15 cellular contexts compared by ENCODE assay signal in genomic region chr21:34909492-34910292, GRCh38.
DNase-seq lines count a peak whose midpoint lies in the region; ATAC-seq and TF ChIP-seq lines count a peak whose summit lies in the region.
"Had no signal": no experiment of that assay in that cellular context is flagged by ENCODE, and none has a peak within 500 bp of the region (broad histone marks: within the 10 kb centered on the region; RNA-seq: fewer than 3 reads in every experiment).

No MANE protein-coding gene starts in this region.

- peaks cover 56% of the 10 kb centered on the region for H3K4me1 Mint-ChIP-seq in activated T-helper 17 cell treated with anti-CD3 and anti-CD28 coated beads, Interleukin-2, amount 50 U/mL, for 72 hours
- H3K4me1 Mint-ChIP-seq in naive thymus-derived CD8-positive, alpha-beta T cell = peaks cover 45 to 89% (median 86%) of the 10 kb centered on the region in 4 donors

- TF ChIP-seq EP300 in stomach (IDR thresholded peaks at IDR 0.05) = no peak

- H3K27ac ChIP-seq in stomach = no peak overlapping the region
- H3K27ac ChIP-seq: neural progenitor cell had no signal

- peak; percentile 11 for ATAC-seq in activated T-helper 17 cell treated with anti-CD3 and anti-CD28 coated beads, Interleukin-2, amount 50 U/mL, for 72 hours (replicated peaks)
- ATAC-seq in naive thymus-derived CD8-positive, alpha-beta T cell = no peak
- ATAC-seq in HG03520 (IDR thresholded peaks at IDR 0.05; ENCODE audit: unreplicated experiment) = no peak

- H3K4me3 Mint-ChIP-seq in activated T-helper 17 cell treated with anti-CD3 and anti-CD28 coated beads, Interleukin-2, amount 50 U/mL, for 72 hours = peak overlapping the region; percentile 62
- peak overlapping the region in 2 of 10 donors; percentile 25 to 34 for H3K4me3 Mint-ChIP-seq in naive thymus-derived CD8-positive, alpha-beta T cell
- H3K4me3 Mint-ChIP-seq: H9, neural progenitor cell had no signal

- no peak overlapping the region for H3K4me3 ChIP-seq in stomach
- H3K4me3 ChIP-seq: neural progenitor cell had no signal

- H3K9me3 ChIP-seq in stomach = no peaks in the 10 kb centered on the region

- WGBS in stomach, 5 donors = 63 to 87% (median 71%) methylated on average over 3 of the region's 3 CpGs

- no peaks in the 10 kb centered on the region for H3K27me3 ChIP-seq in stomach
- H3K27me3 ChIP-seq: neural progenitor cell had no signal

- in situ Hi-C loops in KBM-7 (cut with MboI; ENCODE audit: low pct_unique_long_range_greater_than_20kb, low sequenced_read_pairs) = no loop called here

- no peaks in the 10 kb centered on the region for H3K9me3 Mint-ChIP-seq in activated T-helper 17 cell treated with anti-CD3 and anti-CD28 coated beads, Interleukin-2, amount 50 U/mL, for 72 hours
- H3K9me3 Mint-ChIP-seq in naive thymus-derived CD8-positive, alpha-beta T cell = no peaks in the 10 kb centered on the region
- H3K9me3 Mint-ChIP-seq: H9, neural progenitor cell had no signal

- POLR2A ChIA-PET in naive thymus-derived CD8-positive, alpha-beta T cell (lab: Charles Lee) = no interaction called here

- intact Hi-C loops in stomach (cut with DNase I; ENCODE audit: low total_unique reads) = no loop called here

- no peaks in the 10 kb centered on the region for H3K36me3 ChIP-seq in stomach
- H3K36me3 ChIP-seq: neural progenitor cell had no signal

- H3K27me3 Mint-ChIP-seq in activated T-helper 17 cell treated with anti-CD3 and anti-CD28 coated beads, Interleukin-2, amount 50 U/mL, for 72 hours = no peaks in the 10 kb centered on the region
- H3K27me3 Mint-ChIP-seq in naive thymus-derived CD8-positive, alpha-beta T cell = no peaks in the 10 kb centered on the region

- H3K4me1 ChIP-seq in stomach = peaks cover 0 to 30% (median 0%) of the 10 kb centered on the region in 4 donors
- H3K4me1 ChIP-seq: neural progenitor cell had no signal

- DNase-seq in NCI-H1092 treated with DMSO at 0.1 percent for 48 hours (lab: John Stamatoyannopoulos, UW) = peak; percentile 33
- DNase-seq in NCI-H1092 (lab: John Stamatoyannopoulos, UW) = no peak
- DNase-seq in KBM-7 = peak; percentile 71
- no peak for DNase-seq in naive thymus-derived CD8-positive, alpha-beta T cell
- no peak for DNase-seq in stomach
- DNase-seq in stimulated activated CD8-positive, alpha-beta memory T cell treated with anti-CD3 and anti-CD28 coated beads, Interleukin-4, amount 100 ng/mL, for 48 hours = no peak
- DNase-seq: 8988T; activated CD4-positive, CD25-positive, alpha-beta regulatory T cell; effector memory CD4-positive, alpha-beta T cell; H9; NCI-H1436 treated with DMSO at 0.1 percent for 48 hours; SHP77 had no signal

- TF ChIP-seq CTCF in stomach (IDR thresholded peaks at IDR 0.05) = no peak

- TF ChIP-seq POLR2A in stomach (IDR thresholded peaks at IDR 0.05) = no peak

- peak overlapping the region; percentile 57 for H3K27ac Mint-ChIP-seq in activated T-helper 17 cell treated with anti-CD3 and anti-CD28 coated beads, Interleukin-2, amount 50 U/mL, for 72 hours
- peak overlapping the region in 7 of 10 donors; percentile 4 to 72 (median 47) for H3K27ac Mint-ChIP-seq in naive thymus-derived CD8-positive, alpha-beta T cell
- H3K27ac Mint-ChIP-seq: H9, neural progenitor cell had no signal

- H3K36me3 Mint-ChIP-seq in activated T-helper 17 cell treated with anti-CD3 and anti-CD28 coated beads, Interleukin-2, amount 50 U/mL, for 72 hours (ENCODE audit: low read depth) = no peaks in the 10 kb centered on the region
- H3K36me3 Mint-ChIP-seq in naive thymus-derived CD8-positive, alpha-beta T cell = peaks cover 0 to 27% (median 4%) of the 10 kb centered on the region in 3 donors
- H3K36me3 Mint-ChIP-seq: neural progenitor cell had no signal

Comparison
In these comparisons a context has a peak if more than half of its experiments do, and no peak if none do; other contexts are left out.
1. DNase-seq: peak in NCI-H1092 treated with DMSO at 0.1 percent for 48 hours (single experiment) and KBM-7 (single experiment); none in NCI-H1092 (single experiment), naive thymus-derived CD8-positive, alpha-beta T cell (0 of 10), stomach (single experiment) and stimulated activated CD8-positive, alpha-beta memory T cell treated with anti-CD3 and anti-CD28 coated beads, Interleukin-4, amount 100 ng/mL, for 48 hours (single experiment).